ENCODE assay signal across 15 cellular contexts in genomic region chr6:75488026-75488425, GRCh38. TPM values are rescaled to one million over a fixed set of nuclear protein-coding genes. Genes with fewer than 3 reads are reported as not detected.
DNase-seq lines count a peak whose midpoint lies in the region; ATAC-seq and TF ChIP-seq lines count a peak whose summit lies in the region.
"Had no signal": no experiment of that assay in that cellular context is flagged by ENCODE, and none has a peak within 500 bp of the region (broad histone marks: within the 10 kb centered on the region; RNA-seq: fewer than 3 reads in every experiment).

No MANE protein-coding gene starts in this region.

- H3K27me3 Mint-ChIP-seq in T-cell = peaks cover 19 to 22% of the 10 kb centered on the region in 2 donors
- H3K27me3 Mint-ChIP-seq: central memory CD8-positive, alpha-beta T cell had no signal

- DNase-seq in Right ventricle myocardium inferior (ENCODE audit: missing footprints) = no peak
- DNase-seq in cardiac septum (ENCODE audit: low spot score) = no peak
- peak; percentile 66 for DNase-seq in fibroblast of villous mesenchyme (ENCODE audit: low read depth)
- DNase-seq in NAMALWA (ENCODE audit: low spot score) = no peak
- DNase-seq in T-cell = no peak
- DNase-seq in AG08396 (ENCODE audit: low spot score) = no peak
- DNase-seq: activated CD8-positive, alpha-beta T cell treated with anti-CD3 and anti-CD28 coated beads for 36 hours; activated gamma-delta T cell; KBM-7; NCI-H187 treated with DMSO at 0.1 percent for 48 hours; NCI-H526 had no signal

- intact Hi-C loops in Right ventricle myocardium inferior (cut with DNase I) (no loop called here), cardiac septum (cut with DNase I) (no loop called here)

- no peaks in the 10 kb centered on the region for H3K27me3 ChIP-seq in neuron (ENCODE audit: insufficient read depth, low read length)

- H3K4me1 Mint-ChIP-seq in T-cell = no peaks in the 10 kb centered on the region
- H3K4me1 Mint-ChIP-seq: central memory CD8-positive, alpha-beta T cell had no signal

- ATAC-seq in Right ventricle myocardium inferior = peak; percentile 27
- no peak for ATAC-seq in T-cell (replicated peaks in 1 of 4)
- ATAC-seq in HG02840 (IDR thresholded peaks at IDR 0.05; ENCODE audit: low FRiP score, unreplicated experiment) = no peak
- ATAC-seq: activated CD8-positive, alpha-beta T cell treated with anti-CD3 and anti-CD28 coated beads for 36 hours had no signal

- H2AFZ ChIP-seq in neuron (ENCODE audit: low read depth, low read length) = peak overlapping the region; percentile 2

- POLR2A ChIA-PET in T-cell (lab: Charles Lee) = no interaction called here

- H3K4me3 ChIP-seq in fibroblast of villous mesenchyme (ENCODE audit: low read depth, low read length) (no peak overlapping the region), neuron (ENCODE audit: low read length) (no peak overlapping the region)
- H3K4me3 ChIP-seq: skin epidermis had no signal

- TF ChIP-seq CTCF in fibroblast of villous mesenchyme (IDR thresholded peaks at IDR 0.05; ENCODE audit: insufficient read depth, low read depth, low read length) = no peak

- no peak overlapping the region for H3K4me3 Mint-ChIP-seq in T-cell
- H3K4me3 Mint-ChIP-seq: activated CD8-positive, alpha-beta T cell treated with anti-CD3 and anti-CD28 coated beads for 36 hours; central memory CD8-positive, alpha-beta T cell had no signal

- CTCF ChIA-PET in T-cell (lab: Charles Lee) = no interaction called here

- no peaks in the 10 kb centered on the region for H3K36me3 ChIP-seq in neuron (ENCODE audit: insufficient read depth, low read length)

- peaks cover 9% of the 10 kb centered on the region for H3K4me1 ChIP-seq in neuron (ENCODE audit: insufficient read depth, low read length)

- H3K27ac Mint-ChIP-seq in T-cell = no peak overlapping the region
- H3K27ac Mint-ChIP-seq: activated CD8-positive, alpha-beta T cell treated with anti-CD3 and anti-CD28 coated beads for 36 hours had no signal

- no peaks in the 10 kb centered on the region for H3K9me3 Mint-ChIP-seq in T-cell
- H3K9me3 Mint-ChIP-seq: activated CD8-positive, alpha-beta T cell treated with anti-CD3 and anti-CD28 coated beads for 36 hours; central memory CD8-positive, alpha-beta T cell had no signal

- no peaks in the 10 kb centered on the region for H3K9me3 ChIP-seq in neuron (ENCODE audit: low read length)

- no peaks in the 10 kb centered on the region for H3K36me3 Mint-ChIP-seq in T-cell

RNA-seq across cellular contexts. Expression of gene FILIP1, which starts 5.6 kb away (rescaled TPM):
- 149 TPM for total RNA-seq in Right ventricle myocardium inferior
- total RNA-seq in cardiac septum = 183 TPM
- 0.32 and 0.43 TPM in 2 replicates for total RNA-seq in fibroblast of villous mesenchyme
- under 1 TPM in 2 of 5 donors, not detected in 3; 0.07 to 0.09 TPM for total RNA-seq in T-cell

Comparison
In these comparisons a context has a peak if more than half of its experiments do, and no peak if none do; other contexts are left out.
1. RNA of gene FILIP1, which starts 5.6 kb away (total RNA-seq): 183 TPM in cardiac septum (single experiment) and 149 TPM in Right ventricle myocardium inferior (single experiment); 0.32 to 0.43 TPM in fibroblast of villous mesenchyme and 0.07 to 0.09 TPM in T-cell; every median in the first group is over 100 times any median in the second.